Comparison of ENCODE assay signal across 11 cellular contexts in the genomic region with DNA sequence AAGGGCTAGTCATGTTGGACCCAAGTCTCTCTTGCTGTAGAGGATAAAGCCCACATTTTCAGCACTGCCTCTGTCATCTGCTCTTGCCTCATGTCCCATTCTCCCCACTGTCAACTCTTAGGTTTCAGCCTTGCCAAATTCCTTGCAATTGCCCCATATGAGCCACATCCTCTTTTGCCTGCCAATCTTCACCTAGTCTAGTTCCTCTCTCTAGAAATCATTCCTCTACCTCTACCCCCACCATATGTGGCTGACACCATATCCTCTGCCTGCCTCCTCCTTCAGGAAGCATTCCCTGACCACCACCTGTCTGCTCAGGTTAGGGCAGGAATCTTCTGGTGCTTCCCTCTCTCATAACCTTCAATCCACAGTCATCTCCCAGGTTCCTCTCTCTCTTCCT. TPM values are rescaled to one million over a fixed set of nuclear protein-coding genes. Genes with fewer than 3 reads are reported as not detected.
DNase-seq lines count a peak whose midpoint lies in the region; ATAC-seq and TF ChIP-seq lines count a peak whose summit lies in the region.
"Had no signal": no experiment of that assay in that cellular context is flagged by ENCODE, and none has a peak within 500 bp of the region (broad histone marks: within the 10 kb centered on the region; RNA-seq: fewer than 3 reads in every experiment).

No MANE protein-coding gene starts in this region.

- peaks cover 0 to 15% (median 4%) of the 10 kb centered on the region in 3 donors for H3K36me3 Mint-ChIP-seq in CD8-positive, alpha-beta memory T cell
- H3K36me3 Mint-ChIP-seq in nephron (ENCODE audit: low read depth) (peaks cover 4% of the 10 kb centered on the region), T-cell (no peaks in the 10 kb centered on the region)

- peak overlapping the region in 6 of 8 donors; percentile 12 to 86 (median 64) for H3K27ac Mint-ChIP-seq in CD8-positive, alpha-beta memory T cell
- H3K27ac Mint-ChIP-seq in nephron (peak overlapping the region in 2 of 3 experiments; percentile 12 to 18), T-cell (peak overlapping the region in 1 of 2 donors; percentile 35)
- H3K27ac Mint-ChIP-seq: activated B cell treated with CpG ODN at 0.5 μM for 24 hours had no signal

- peaks cover 31 to 51% (median 47%) of the 10 kb centered on the region in 3 donors for H3K4me1 Mint-ChIP-seq in CD8-positive, alpha-beta memory T cell
- H3K4me1 Mint-ChIP-seq in nephron = peaks cover 74% of the 10 kb centered on the region
- peaks cover 45 to 60% (median 49%) of the 10 kb centered on the region in 3 donors for H3K4me1 Mint-ChIP-seq in T-cell

- no peaks in the 10 kb centered on the region for H3K36me3 ChIP-seq in CD8-positive, alpha-beta memory T cell (ENCODE audit: insufficient read depth, low read length)

- H3K9me3 Mint-ChIP-seq in CD8-positive, alpha-beta memory T cell = no peaks in the 10 kb centered on the region
- H3K9me3 Mint-ChIP-seq in nephron = no peaks in the 10 kb centered on the region
- no peaks in the 10 kb centered on the region for H3K9me3 Mint-ChIP-seq in T-cell
- H3K9me3 Mint-ChIP-seq: activated B cell treated with CpG ODN at 0.5 μM for 24 hours had no signal

- no peak for ATAC-seq in HG02798 (IDR thresholded peaks at IDR 0.05; ENCODE audit: poor library complexity, unreplicated experiment)
- ATAC-seq in HG02884 (IDR thresholded peaks at IDR 0.05; ENCODE audit: unreplicated experiment) = no peak
- ATAC-seq in T-cell (replicated peaks in 1 of 4) = no peak

- no peak overlapping the region for H3K4me3 ChIP-seq in CD8-positive, alpha-beta memory T cell (ENCODE audit: low read length)
- no peak overlapping the region for H3K4me3 ChIP-seq in NB4 (ENCODE audit: low read depth, low read length)

- DNase-seq in CD8-positive, alpha-beta memory T cell = no peak
- DNase-seq in NB4 (ENCODE audit: low read depth) (peak; percentile 93), 8988T (no peak), T-cell (no peak)
- DNase-seq: activated B cell treated with CpG ODN at 0.5 μM for 24 hours, islet precursor cell, NCI-H524 treated with DMSO at 0.1 percent for 48 hours had no signal

- POLR2A ChIA-PET in CD8-positive, alpha-beta memory T cell (lab: Charles Lee) = no interaction called here
- POLR2A ChIA-PET in T-cell (lab: Charles Lee) = interaction anchor here in 1 of 2 donors (0.5 kb wide), 1 partner anchor 26 kb away, joined by 3 read pairs; no protein-coding TSS in a partner anchor

- CTCF ChIA-PET in CD8-positive, alpha-beta memory T cell (lab: Charles Lee) = interaction anchor here (1.2 to 1.7 kb wide), 3 partner anchors 72 to 553 kb away, joined by 3 to 4 read pairs (median 3); no protein-coding TSS in a partner anchor
- CTCF ChIA-PET in T-cell (lab: Charles Lee) = no interaction called here

- H3K9me3 ChIP-seq in CD8-positive, alpha-beta memory T cell (ENCODE audit: low read length) = no peaks in the 10 kb centered on the region

- no peak overlapping the region for H3K4me3 Mint-ChIP-seq in CD8-positive, alpha-beta memory T cell
- H3K4me3 Mint-ChIP-seq in nephron (no peak overlapping the region), T-cell (peak overlapping the region in 1 of 3 donors; percentile 1)
- H3K4me3 Mint-ChIP-seq: activated B cell treated with CpG ODN at 0.5 μM for 24 hours had no signal

- TF ChIP-seq CTCF in NB4 (IDR thresholded peaks at IDR 0.05; ENCODE audit: low read depth, low read length) = no peak
- TF ChIP-seq CTCF in nephron (IDR thresholded peaks at IDR 0.05; ENCODE audit: unreplicated experiment in 3 of 3) = no peak

- H3K27me3 Mint-ChIP-seq in CD8-positive, alpha-beta memory T cell = peaks cover 0 to 1% of the 10 kb centered on the region in 2 donors
- H3K27me3 Mint-ChIP-seq in nephron (ENCODE audit: low read depth) = no peaks in the 10 kb centered on the region
- H3K27me3 Mint-ChIP-seq in T-cell = no peaks in the 10 kb centered on the region
- H3K27me3 Mint-ChIP-seq: activated B cell treated with CpG ODN at 0.5 μM for 24 hours had no signal

- peaks cover 37% of the 10 kb centered on the region for H3K4me1 ChIP-seq in CD8-positive, alpha-beta memory T cell (ENCODE audit: insufficient read depth, low read length)

- no peaks in the 10 kb centered on the region for H3K27me3 ChIP-seq in CD8-positive, alpha-beta memory T cell (ENCODE audit: insufficient read depth, low read length, poor library complexity, severe bottlenecking)

- no peak for TF ChIP-seq POLR2A in NB4 (IDR thresholded peaks at IDR 0.05; ENCODE audit: extremely low read depth, insufficient read length)

- no peak overlapping the region for H3K27ac ChIP-seq in CD8-positive, alpha-beta memory T cell (ENCODE audit: low read depth, low read length)
- H3K27ac ChIP-seq in cingulate gyrus (ENCODE audit: low read depth, low read length) = peak overlapping the region; percentile 43

RNA-seq across cellular contexts. Expression of a gene that starts 38.2 kb away (rescaled TPM):
- 10 to 100 TPM; 23.9 to 24.8 TPM for total RNA-seq in CD8-positive, alpha-beta memory T cell
- polyA plus RNA-seq in CD8-positive, alpha-beta memory T cell = 15.3 TPM
- total RNA-seq in T-cell = 10 to 100 TPM; 14.6 to 24.4 (median 18.5) TPM
